16 cellular contexts compared by ENCODE assay signal in genomic region chr15:42696626-42697025, GRCh38. TPM values are rescaled to one million over a fixed set of nuclear protein-coding genes. Genes with fewer than 3 reads are reported as not detected.
DNase-seq lines count a peak whose midpoint lies in the region; ATAC-seq and TF ChIP-seq lines count a peak whose summit lies in the region.
"Had no signal": no experiment of that assay in that cellular context is flagged by ENCODE, and none has a peak within 500 bp of the region (broad histone marks: within the 10 kb centered on the region; RNA-seq: fewer than 3 reads in every experiment).

No MANE protein-coding gene starts in this region.

- no peak overlapping the region for H2AFZ ChIP-seq in neuronal stem cell (ENCODE audit: low read length)

- peaks cover 3% of the 10 kb centered on the region for H3K36me3 Mint-ChIP-seq in T-cell
- H3K36me3 Mint-ChIP-seq: CD14-positive monocyte had no signal

- H3K27me3 ChIP-seq in neuronal stem cell (ENCODE audit: control insufficient read depth in 3 of 3, insufficient read depth in 3 of 3, low read depth in 1 of 3, low read length in 3 of 3) (no peaks in the 10 kb centered on the region), foreskin keratinocyte (no peaks in the 10 kb centered on the region)
- H3K27me3 ChIP-seq: BE2C had no signal

- no peak overlapping the region for H2BK120ac ChIP-seq in neuronal stem cell (ENCODE audit: low read depth, low read length)

- no peak overlapping the region for H3K23ac ChIP-seq in neuronal stem cell (ENCODE audit: low read depth, low read length, poor library complexity)

- H3K27me3 Mint-ChIP-seq in T-cell: no peaks in the 10 kb centered on the region
- H3K27me3 Mint-ChIP-seq: CD8-positive, alpha-beta memory T cell had no signal

- H3K14ac ChIP-seq in neuronal stem cell (ENCODE audit: low read length): no peak overlapping the region

- H3K4ac ChIP-seq in neuronal stem cell (ENCODE audit: low read length): no peak overlapping the region

- H2AK5ac ChIP-seq in neuronal stem cell (ENCODE audit: low read depth, low read length): no peak overlapping the region

- H3K4me3 ChIP-seq in neuronal stem cell (ENCODE audit: low read length in 2 of 2): no peak overlapping the region
- H3K4me3 ChIP-seq: GM12878 had no signal

- DNase-seq in AG20443 (ENCODE audit: low spot score) (peak; percentile 2), Kasumi-1 (lab: John Stamatoyannopoulos, UW) (peak; percentile 2 to 4), head of caudate nucleus (peak in 30 of 42 donors; percentile 8 to 80 (median 41)), neuronal stem cell (ENCODE audit: low spot score) (no peak), T-cell (no peak), foreskin keratinocyte (no peak)
- DNase-seq: ACHN; BE2C; Caco-2; CD8-positive, alpha-beta memory T cell; GOT3; H9; IMR-90 had no signal

- no peak overlapping the region for H3K4me3 Mint-ChIP-seq in T-cell
- H3K4me3 Mint-ChIP-seq: CD14-positive monocyte; CD8-positive, alpha-beta memory T cell; H9 had no signal

- H3K79me1 ChIP-seq in neuronal stem cell (ENCODE audit: low read depth, low read length): no peaks in the 10 kb centered on the region

- no peak overlapping the region for H2BK5ac ChIP-seq in neuronal stem cell (ENCODE audit: low read length)

- POLR2A ChIA-PET in T-cell (lab: Charles Lee): no interaction called here

- no peak overlapping the region for H3K18ac ChIP-seq in neuronal stem cell (ENCODE audit: low read length)

- no peak overlapping the region for H3K27ac Mint-ChIP-seq in T-cell
- H3K27ac Mint-ChIP-seq: CD14-positive monocyte, H9 had no signal

- H2BK15ac ChIP-seq in neuronal stem cell (ENCODE audit: low read length): no peak overlapping the region

- no peak overlapping the region for H3K9ac ChIP-seq in neuronal stem cell (ENCODE audit: low read depth, low read length, poor library complexity)

- H3K4me1 ChIP-seq in neuronal stem cell (ENCODE audit: control insufficient read depth in 2 of 2, insufficient read depth in 1 of 2, low read depth in 1 of 2, low read length in 2 of 2): peaks cover 0 to 2% of the 10 kb centered on the region in 2 donors
- H3K4me1 ChIP-seq in foreskin keratinocyte: no peaks in the 10 kb centered on the region
- H3K4me1 ChIP-seq: BE2C, Caco-2 had no signal

- intact Hi-C loops in head of caudate nucleus (cut with DNase I): no loop called here

- H4K91ac ChIP-seq in neuronal stem cell (ENCODE audit: low read depth, low read length, poor library complexity): no peak overlapping the region

- H3K9me3 Mint-ChIP-seq in T-cell: no peaks in the 10 kb centered on the region
- H3K9me3 Mint-ChIP-seq: CD8-positive, alpha-beta memory T cell had no signal

- no peak overlapping the region for H2BK12ac ChIP-seq in neuronal stem cell (ENCODE audit: low read length)

- ATAC-seq in T-cell (replicated peaks in 1 of 4) (no peak), foreskin keratinocyte (no peak), GM19397 (IDR thresholded peaks at IDR 0.05; ENCODE audit: unreplicated experiment) (no peak)
- ATAC-seq: GM12878 had no signal

- H3K4me2 ChIP-seq in neuronal stem cell (ENCODE audit: insufficient read depth, low read length, poor library complexity, severe bottlenecking): no peak overlapping the region

- no peak overlapping the region for H3K27ac ChIP-seq in neuronal stem cell (replicated peaks; ENCODE audit: low read length)
- H3K27ac ChIP-seq in foreskin keratinocyte: no peak overlapping the region

- CTCF ChIA-PET in T-cell (lab: Charles Lee): no interaction called here

- TF ChIP-seq CTCF in foreskin keratinocyte (conservative IDR thresholded peaks at IDR 0.05): no peak

- H3K4me1 Mint-ChIP-seq in T-cell: peaks cover 0 to 1% (median 0%) of the 10 kb centered on the region in 3 donors
- H3K4me1 Mint-ChIP-seq: CD14-positive monocyte had no signal

- WGBS in neuronal stem cell (ENCODE audit: extremely low coverage in 2 of 2, insufficient read length in 2 of 2, insufficient replicate concordance in 1 of 2), 2 donors: no CpG with 5 or more reads among the region's 5 CpGs

- peaks cover 13 to 92% of the 10 kb centered on the region in 2 donors for H3K36me3 ChIP-seq in neuronal stem cell (replicated peaks in 1 of 2; ENCODE audit: control insufficient read depth in 2 of 2, insufficient read depth in 2 of 2, low read length in 2 of 2)

- peak overlapping the region; percentile 56 for H4K8ac ChIP-seq in neuronal stem cell (ENCODE audit: low read depth, low read length)

- peaks cover 0 to 15% of the 10 kb centered on the region in 2 donors for H3K9me3 ChIP-seq in neuronal stem cell (replicated peaks in 1 of 2; ENCODE audit: control insufficient read depth in 2 of 2, insufficient read depth in 1 of 2, low read depth in 1 of 2, low read length in 2 of 2)
- H3K9me3 ChIP-seq: BE2C, Caco-2 had no signal

RNA-seq across cellular contexts. Expression of gene CDAN1, which starts 40.3 kb away (rescaled TPM):
- 7.9 TPM for polyA plus RNA-seq in neuronal stem cell (2013, experiment 1 of 2)
- polyA plus RNA-seq in neuronal stem cell (2013, experiment 2 of 2): 7.9 TPM
- 10 to 100 TPM; 28.2 to 45.7 (median 33.3) TPM for total RNA-seq in T-cell
- total RNA-seq in foreskin keratinocyte: 9.9 and 10.9 TPM in 2 replicates
- 6.3 and 7.6 TPM in 2 replicates for polyA plus RNA-seq in foreskin keratinocyte

Comparison
In these comparisons a context has a peak if more than half of its experiments do, and no peak if none do; other contexts are left out.
1. DNase-seq: peak in AG20443 (single experiment), Kasumi-1 (2 of 2) and head of caudate nucleus (30 of 42); none in neuronal stem cell (single experiment), T-cell (0 of 34) and foreskin keratinocyte (0 of 2).